Comparison of ENCODE assay signal across 2 cellular contexts in the genomic region with DNA sequence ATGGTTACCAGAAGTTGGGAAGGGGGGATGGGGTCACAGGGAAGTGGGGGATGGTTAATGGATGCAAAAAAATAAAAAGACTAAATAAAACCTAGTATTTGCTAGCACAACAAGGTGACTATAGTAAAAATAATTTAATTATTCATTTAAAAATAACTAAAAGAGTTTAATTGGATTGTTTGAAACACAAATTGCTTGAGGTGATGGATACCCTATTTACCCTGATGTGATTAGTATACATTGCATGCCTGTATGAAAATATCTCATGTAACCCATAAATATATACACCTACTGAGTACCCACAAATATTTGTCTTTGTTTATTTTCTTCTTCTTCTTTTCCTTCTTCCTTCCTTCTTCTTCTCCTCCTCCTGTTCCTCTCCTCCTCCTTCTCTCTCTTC.
TF ChIP-seq lines count a peak whose summit lies in the region.

No MANE protein-coding gene starts in this region.

TF ChIP-seq in IMR-90, 13 proteins besides CTCF, POLR2A, EP300 and RAD21:
- TF ChIP-seq RFX5 (IDR thresholded peaks at IDR 0.05; ENCODE audit: low read depth, low read length) = no peak
- TF ChIP-seq RCOR1 (IDR thresholded peaks at IDR 0.05; ENCODE audit: insufficient replicate concordance, low read length) = no peak
- no peak for TF ChIP-seq SMC3 (IDR thresholded peaks at IDR 0.05; ENCODE audit: low read depth, low read length)
- TF ChIP-seq, protein P1, sequence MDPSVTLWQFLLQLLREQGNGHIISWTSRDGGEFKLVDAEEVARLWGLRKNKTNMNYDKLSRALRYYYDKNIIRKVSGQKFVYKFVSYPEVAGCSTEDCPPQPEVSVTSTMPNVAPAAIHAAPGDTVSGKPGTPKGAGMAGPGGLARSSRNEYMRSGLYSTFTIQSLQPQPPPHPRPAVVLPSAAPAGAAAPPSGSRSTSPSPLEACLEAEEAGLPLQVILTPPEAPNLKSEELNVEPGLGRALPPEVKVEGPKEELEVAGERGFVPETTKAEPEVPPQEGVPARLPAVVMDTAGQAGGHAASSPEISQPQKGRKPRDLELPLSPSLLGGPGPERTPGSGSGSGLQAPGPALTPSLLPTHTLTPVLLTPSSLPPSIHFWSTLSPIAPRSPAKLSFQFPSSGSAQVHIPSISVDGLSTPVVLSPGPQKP (IDR thresholded peaks at IDR 0.05; ENCODE audit: borderline replicate concordance, low read depth, low read length) = no peak
- TF ChIP-seq BHLHE40 (IDR thresholded peaks at IDR 0.05; ENCODE audit: low read depth, low read length) = no peak
- TF ChIP-seq FOS (IDR thresholded peaks at IDR 0.05; ENCODE audit: low read depth, low read length) = no peak
- TF ChIP-seq, protein P2, sequence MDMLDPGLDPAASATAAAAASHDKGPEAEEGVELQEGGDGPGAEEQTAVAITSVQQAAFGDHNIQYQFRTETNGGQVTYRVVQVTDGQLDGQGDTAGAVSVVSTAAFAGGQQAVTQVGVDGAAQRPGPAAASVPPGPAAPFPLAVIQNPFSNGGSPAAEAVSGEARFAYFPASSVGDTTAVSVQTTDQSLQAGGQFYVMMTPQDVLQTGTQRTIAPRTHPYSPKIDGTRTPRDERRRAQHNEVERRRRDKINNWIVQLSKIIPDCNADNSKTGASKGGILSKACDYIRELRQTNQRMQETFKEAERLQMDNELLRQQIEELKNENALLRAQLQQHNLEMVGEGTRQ (IDR thresholded peaks at IDR 0.05; ENCODE audit: low read depth, low read length) = no peak
- no peak for TF ChIP-seq NFE2L2 (IDR thresholded peaks at IDR 0.05; ENCODE audit: low read depth, low read length)
- no peak for TF ChIP-seq MAZ (IDR thresholded peaks at IDR 0.05; ENCODE audit: borderline replicate concordance, low read depth, low read length)
- no peak for TF ChIP-seq CHD1 (IDR thresholded peaks at IDR 0.05; ENCODE audit: low read depth, low read length)
- TF ChIP-seq CEBPB (IDR thresholded peaks at IDR 0.05; ENCODE audit: low read depth, low read length) = no peak
- no peak for TF ChIP-seq MXI1 (IDR thresholded peaks at IDR 0.05; ENCODE audit: borderline replicate concordance, low read depth, low read length)
- TF ChIP-seq MAFK (IDR thresholded peaks at IDR 0.05; ENCODE audit: low read depth, low read length) = no peak

TF ChIP-seq in H1, 55 proteins besides CTCF, POLR2A, EP300 and RAD21:
- TF ChIP-seq SIRT6 (IDR thresholded peaks at IDR 0.05; ENCODE audit: low read length) (no peak), KDM1A (IDR thresholded peaks at IDR 0.05; ENCODE audit: borderline replicate concordance, low read length) (no peak), SAP30 (IDR thresholded peaks at IDR 0.05; ENCODE audit: insufficient read depth, insufficient replicate concordance, low read length) (no peak), SP2 (IDR thresholded peaks at IDR 0.05; ENCODE audit: low read length) (no peak)
